In genomic region chr2:237072067-237072931, GRCh38 we compare ENCODE assay signal across 8 cellular contexts. TPM values are rescaled to one million over a fixed set of nuclear protein-coding genes. Genes with fewer than 3 reads are reported as not detected.
DNase-seq lines count a peak whose midpoint lies in the region; ATAC-seq and TF ChIP-seq lines count a peak whose summit lies in the region.

No MANE protein-coding gene starts in this region.

- H3K36me3 Mint-ChIP-seq in CD8-positive, alpha-beta T cell: no peaks in the 10 kb centered on the region

- POLR2A ChIA-PET in CD8-positive, alpha-beta T cell (lab: Charles Lee): no interaction called here

- no peaks in the 10 kb centered on the region for H3K27me3 Mint-ChIP-seq in CD8-positive, alpha-beta T cell (ENCODE audit: low read depth)

- peak; percentile 48 for ATAC-seq in CD8-positive, alpha-beta T cell
- ATAC-seq in aorta (ENCODE audit: low FRiP score): peak; percentile 85
- ATAC-seq in GM21360 (IDR thresholded peaks at IDR 0.05; ENCODE audit: unreplicated experiment): no peak

- intact Hi-C loops in CD8-positive, alpha-beta T cell (cut with DNase I, micrococcal nuclease): loop anchor here (1.0 to 2.0 kb wide), 6 partner anchors 503 to 1305 kb away; partner anchors contain the start of gene ACKR3 (in 1 of the 2)
- intact Hi-C loops in head of caudate nucleus (cut with DNase I): no loop called here
- intact Hi-C loops in prostate gland (cut with DNase I): no loop called here
- intact Hi-C loops in aorta (cut with DNase I): loop anchor here in 1 of 2 donors (2.0 to 5.0 kb wide), 2 partner anchors 505 to 729 kb away; partner anchors contain the start of gene ACKR3

- peak; percentile 98 for TF ChIP-seq CTCF in CD8-positive, alpha-beta T cell (IDR thresholded peaks at IDR 0.05)
- TF ChIP-seq CTCF in prostate gland (IDR thresholded peaks at IDR 0.05): peak; percentile 87 to 97 (median 89)

- DNase-seq in CD8-positive, alpha-beta T cell: peak; percentile 47 to 83 (median 64)
- DNase-seq in HCEC 1CT (peak; percentile 43), RPMI8226 (peak; percentile 50), head of caudate nucleus (peak; percentile 42 to 93 (median 84)), prostate gland (ENCODE audit: low spot score) (peak; percentile 54), aorta (peak; percentile 82 to 91)
- peak; percentile 50 to 67 (median 62) for DNase-seq in activated naive CD4-positive, alpha-beta T cell (lab: John Stamatoyannopoulos, UW)

- WGBS in prostate gland: 82% methylated on average over 24 of the region's 24 CpGs
- WGBS in aorta, 2 donors: 79% methylated on average over 24 of the region's 24 CpGs

- H3K27ac Mint-ChIP-seq in CD8-positive, alpha-beta T cell: no peak overlapping the region

- no peak overlapping the region for H3K4me3 Mint-ChIP-seq in CD8-positive, alpha-beta T cell

- H3K36me3 ChIP-seq in CD8-positive, alpha-beta T cell (ENCODE audit: insufficient read depth, low read length): no peaks in the 10 kb centered on the region
- H3K36me3 ChIP-seq in prostate gland (no peaks in the 10 kb centered on the region), aorta (ENCODE audit: control insufficient read depth in 1 of 2, insufficient read depth in 2 of 2, low read length in 1 of 2) (no peaks in the 10 kb centered on the region)

- H3K4me1 Mint-ChIP-seq in CD8-positive, alpha-beta T cell (ENCODE audit: low read depth): no peaks in the 10 kb centered on the region

- H3K4me1 ChIP-seq in CD8-positive, alpha-beta T cell (ENCODE audit: insufficient read depth, low read length): no peaks in the 10 kb centered on the region
- H3K4me1 ChIP-seq in prostate gland (replicated peaks) (no peaks in the 10 kb centered on the region), aorta (ENCODE audit: control insufficient read depth in 1 of 2, insufficient read depth in 2 of 2, low read length in 2 of 2) (peaks cover 0 to 5% of the 10 kb centered on the region in 2 donors)

- CTCF ChIA-PET in CD8-positive, alpha-beta T cell (lab: Charles Lee): interaction anchor here (1.0 to 2.3 kb wide), 3 partner anchors 10 to 730 kb away, joined by 4 to 8 read pairs (median 4); no protein-coding TSS in a partner anchor

- H3K9me3 ChIP-seq in CD8-positive, alpha-beta T cell (ENCODE audit: low read length): no peaks in the 10 kb centered on the region
- H3K9me3 ChIP-seq in prostate gland: no peaks in the 10 kb centered on the region
- H3K9me3 ChIP-seq in aorta (ENCODE audit: control insufficient read depth, low read length): no peaks in the 10 kb centered on the region

- H3K9me3 Mint-ChIP-seq in CD8-positive, alpha-beta T cell: no peaks in the 10 kb centered on the region

- no peak for TF ChIP-seq POLR2A in prostate gland (IDR thresholded peaks at IDR 0.05)

- no peak overlapping the region for H3K4me3 ChIP-seq in CD8-positive, alpha-beta T cell (ENCODE audit: low read depth, low read length)
- H3K4me3 ChIP-seq in prostate gland (no peak overlapping the region), aorta (ENCODE audit: low read length in 2 of 2) (no peak overlapping the region)

- H3K27me3 ChIP-seq in CD8-positive, alpha-beta T cell (ENCODE audit: insufficient read depth, low read length): no peaks in the 10 kb centered on the region
- H3K27me3 ChIP-seq in prostate gland (replicated peaks; ENCODE audit: insufficient read depth) (no peaks in the 10 kb centered on the region), aorta (ENCODE audit: control insufficient read depth in 1 of 2, insufficient read depth in 2 of 2, low read length in 1 of 2) (no peaks in the 10 kb centered on the region)

- no peak overlapping the region for H3K27ac ChIP-seq in CD8-positive, alpha-beta T cell (ENCODE audit: low read depth, low read length)
- H3K27ac ChIP-seq in prostate gland: no peak overlapping the region
- no peak overlapping the region for H3K27ac ChIP-seq in aorta (ENCODE audit: low read depth in 1 of 2, low read length in 2 of 2)

RNA-seq across cellular contexts. Expression of gene COPS8, which starts 13.4 kb away (rescaled TPM):
- 10 to 100 TPM; 53.2 to 56.3 TPM for total RNA-seq in CD8-positive, alpha-beta T cell
- 10 to 100 TPM; 73.1 to 90.0 TPM for total RNA-seq in prostate gland
- total RNA-seq in aorta: 10 to 100 TPM; 44.0 to 46.0 TPM
- polyA plus RNA-seq in aorta: 10 to 100 TPM; 42.8 to 60.3 TPM

Comparison
In these comparisons a context has a peak if more than half of its experiments do, and no peak if none do; other contexts are left out.
1. intact Hi-C loops: an anchor here in CD8-positive, alpha-beta T cell (1.0 to 2.0 kb wide); none called in head of caudate nucleus and prostate gland.